ENCODE assay signal across 31 cellular contexts in the genomic region with DNA sequence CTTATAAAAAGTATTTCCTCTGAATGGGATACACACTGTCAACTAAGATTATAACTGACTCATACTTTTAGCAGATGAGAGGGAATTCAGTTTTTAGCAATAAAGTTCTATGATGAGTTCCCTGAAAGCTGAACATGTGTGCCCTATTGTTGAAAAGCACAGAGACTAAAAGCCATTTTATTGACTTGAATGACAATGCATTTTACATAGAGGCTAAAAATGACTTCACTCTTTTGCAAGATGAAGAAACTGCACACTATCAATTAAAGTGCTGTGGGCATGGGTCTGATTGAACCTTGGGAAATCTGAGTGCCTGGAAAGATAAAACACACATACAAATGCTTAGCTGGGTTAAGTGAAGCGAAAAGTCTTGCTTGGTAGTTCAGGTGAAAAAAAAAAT.
"Had no signal": no experiment of that assay in that cellular context is flagged by ENCODE, and none has a peak within 500 bp of the region (broad histone marks: within the 10 kb centered on the region; RNA-seq: fewer than 3 reads in every experiment).

No MANE protein-coding gene starts in this region.

- H3K36me3 ChIP-seq: gastrocnemius medialis, pancreas, right atrium auricular region, stomach, thyroid gland, upper lobe of right lung had no signal

- H3K4me1 ChIP-seq: gastrocnemius medialis, pancreas, psoas muscle, right atrium auricular region, stomach, upper lobe of right lung had no signal

- H3K27ac Mint-ChIP-seq: activated naive CD4-positive, alpha-beta T cell treated with anti-CD3 and anti-CD28 coated beads, Interleukin-2, amount 50 U/mL, for 72 hours; activated T-cell treated with anti-CD3 and anti-CD28 coated beads, Interleukin-2, amount 50 U/mL, for 72 hours; memory B cell; naive thymus-derived CD4-positive, alpha-beta T cell; stimulated activated naive B cell treated with anti-CD40 and anti-IgM and Interleukin-4, amounts not matched to agents 10 μg/mL and 1 μg/mL and 100 μg/mL, for 72 hours; T-helper 2 cell treated with Interferon-gamma antibody and Interleukin-4, amounts not matched to agents 5 μg/mL and 100 μg/mL, for 36 hours had no signal

- H3K27me3 ChIP-seq: gastrocnemius medialis, pancreas, right atrium auricular region, stomach, thyroid gland, upper lobe of right lung had no signal

- H3K4me3 ChIP-seq: gastrocnemius medialis, pancreas, psoas muscle, right atrium auricular region, stomach, thyroid gland, upper lobe of right lung had no signal

- H3K9me3 ChIP-seq: gastrocnemius medialis, psoas muscle, right atrium auricular region, thyroid gland, upper lobe of right lung had no signal

- H3K27me3 Mint-ChIP-seq: central memory CD8-positive, alpha-beta T cell; memory B cell; naive thymus-derived CD4-positive, alpha-beta T cell; stimulated activated naive B cell treated with anti-CD40 and anti-IgM and Interleukin-4, amounts not matched to agents 10 μg/mL and 1 μg/mL and 100 μg/mL, for 72 hours had no signal

- H3K36me3 Mint-ChIP-seq: activated naive CD4-positive, alpha-beta T cell treated with anti-CD3 and anti-CD28 coated beads, Interleukin-2, amount 50 U/mL, for 72 hours; memory B cell; naive thymus-derived CD4-positive, alpha-beta T cell; stimulated activated naive B cell treated with anti-CD40 and anti-IgM and Interleukin-4, amounts not matched to agents 10 μg/mL and 1 μg/mL and 100 μg/mL, for 72 hours had no signal

- H3K4me3 Mint-ChIP-seq: activated T-cell treated with anti-CD3 and anti-CD28 coated beads, Interleukin-2, amount 50 U/mL, for 72 hours; central memory CD8-positive, alpha-beta T cell; memory B cell; naive thymus-derived CD4-positive, alpha-beta T cell; neural crest cell; stimulated activated naive B cell treated with anti-CD40 and anti-IgM and Interleukin-4, amounts not matched to agents 10 μg/mL and 1 μg/mL and 100 μg/mL, for 72 hours; T-helper 2 cell treated with Interferon-gamma antibody and Interleukin-4, amounts not matched to agents 5 μg/mL and 100 μg/mL, for 36 hours had no signal

- H3K27ac ChIP-seq: epithelial cell of prostate, gastrocnemius medialis, pancreas, psoas muscle, right atrium auricular region, thyroid gland, upper lobe of right lung, VCaP had no signal

- DNase-seq: activated CD4-positive, alpha-beta T cell treated with anti-CD3 and anti-CD28 coated beads for 4 hours; activated CD4-positive, alpha-beta T cell treated with anti-CD3 and anti-CD28 coated beads, Interleukin-2, amount 50 U/mL, for 4 hours; activated naive CD4-positive, alpha-beta T cell; activated T-cell treated with anti-CD3 and anti-CD28 coated beads for 4 hours; activated T-cell treated with anti-CD3 and anti-CD28 coated beads, Interleukin-2, amount 50 U/mL, for 72 hours; anterior cingulate cortex; dermis blood vessel endothelial cell; effector CD4-positive, alpha-beta T cell; gastrocnemius medialis; glutamatergic neuron; islet precursor cell; left ventricle myocardium superior; midbrain; naive thymus-derived CD4-positive, alpha-beta T cell; nucleus accumbens; pancreas; psoas muscle; stimulated activated CD4-positive, alpha-beta T cell treated with anti-CD3 and anti-CD28 coated beads, Interleukin-15, amount 100 ng/mL, for 24 hours; stimulated activated CD4-positive, alpha-beta T cell treated with anti-CD3 and anti-CD28 coated beads, Interleukin-2, amount 100 ng/mL, for 24 hours; stimulated activated naive B cell treated with anti-CD40 and anti-IgM and Interleukin-4, amounts not matched to agents 10 μg/mL and 1 μg/mL and 100 μg/mL, for 72 hours; stomach; thyroid gland; upper lobe of right lung had no signal

- ATAC-seq: activated naive CD4-positive, alpha-beta T cell treated with anti-CD3 and anti-CD28 coated beads, Interleukin-2, amount 50 U/mL, for 72 hours; activated T-cell treated with anti-CD3 and anti-CD28 coated beads, Interleukin-2, amount 50 U/mL, for 72 hours; gastrocnemius medialis; left ventricle myocardium superior; naive thymus-derived CD4-positive, alpha-beta T cell; pancreas; psoas muscle; stimulated activated naive B cell treated with anti-CD40 and anti-IgM and Interleukin-4, amounts not matched to agents 10 μg/mL and 1 μg/mL and 100 μg/mL, for 72 hours; upper lobe of right lung had no signal

- H3K4me1 Mint-ChIP-seq: central memory CD8-positive, alpha-beta T cell; memory B cell; neural crest cell; stimulated activated naive B cell treated with anti-CD40 and anti-IgM and Interleukin-4, amounts not matched to agents 10 μg/mL and 1 μg/mL and 100 μg/mL, for 72 hours had no signal
